ENCODE assay signal across 1 cellular context in the genomic region with DNA sequence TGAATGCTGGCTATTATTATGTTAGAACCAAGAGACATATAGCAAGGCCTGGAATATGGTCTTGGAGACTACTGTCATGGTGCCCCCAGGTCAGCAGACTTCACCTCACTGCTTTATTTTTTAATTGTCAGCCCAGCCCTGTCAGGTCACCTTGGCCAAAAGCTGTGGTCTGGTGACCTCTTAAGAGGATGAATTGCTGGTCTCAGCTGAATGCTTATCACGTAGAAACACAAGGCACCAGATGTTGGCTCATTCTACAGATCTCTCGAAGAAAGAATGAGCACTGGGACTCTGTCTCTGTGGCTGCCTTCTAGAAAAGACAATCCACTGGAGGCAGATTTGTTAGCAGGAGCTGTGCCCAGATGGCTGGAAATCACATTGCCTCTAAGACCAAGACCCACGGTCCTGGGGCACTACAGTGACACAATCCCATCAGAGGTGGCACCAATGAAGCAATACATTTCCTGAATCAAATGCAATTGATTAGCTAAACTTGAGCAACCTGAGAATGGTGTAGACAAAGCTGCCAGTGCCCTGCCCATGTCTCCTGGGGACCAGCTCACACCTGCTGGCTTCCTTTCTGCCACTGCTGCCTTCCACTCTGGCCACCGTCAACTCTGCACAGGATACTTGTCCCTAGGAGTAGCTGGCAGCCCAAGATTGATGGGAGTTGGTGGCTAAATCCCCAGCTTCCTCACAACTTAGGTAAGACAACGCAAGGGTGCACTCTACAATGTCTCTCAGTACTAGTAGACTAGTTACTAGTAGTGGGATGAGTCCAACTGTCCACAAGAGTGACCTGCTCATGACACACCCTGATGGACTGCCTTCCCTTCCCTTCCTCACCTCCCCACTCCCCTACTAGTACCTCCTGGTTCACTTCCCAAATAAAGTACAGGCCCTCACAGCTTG.
TF ChIP-seq lines count a peak whose summit lies in the region.

No MANE protein-coding gene starts in this region.

TF ChIP-seq in K562, 482 proteins besides CTCF, POLR2A, EP300 and RAD21 (continued from another document and continues in another):
- TF ChIP-seq, protein P1, sequence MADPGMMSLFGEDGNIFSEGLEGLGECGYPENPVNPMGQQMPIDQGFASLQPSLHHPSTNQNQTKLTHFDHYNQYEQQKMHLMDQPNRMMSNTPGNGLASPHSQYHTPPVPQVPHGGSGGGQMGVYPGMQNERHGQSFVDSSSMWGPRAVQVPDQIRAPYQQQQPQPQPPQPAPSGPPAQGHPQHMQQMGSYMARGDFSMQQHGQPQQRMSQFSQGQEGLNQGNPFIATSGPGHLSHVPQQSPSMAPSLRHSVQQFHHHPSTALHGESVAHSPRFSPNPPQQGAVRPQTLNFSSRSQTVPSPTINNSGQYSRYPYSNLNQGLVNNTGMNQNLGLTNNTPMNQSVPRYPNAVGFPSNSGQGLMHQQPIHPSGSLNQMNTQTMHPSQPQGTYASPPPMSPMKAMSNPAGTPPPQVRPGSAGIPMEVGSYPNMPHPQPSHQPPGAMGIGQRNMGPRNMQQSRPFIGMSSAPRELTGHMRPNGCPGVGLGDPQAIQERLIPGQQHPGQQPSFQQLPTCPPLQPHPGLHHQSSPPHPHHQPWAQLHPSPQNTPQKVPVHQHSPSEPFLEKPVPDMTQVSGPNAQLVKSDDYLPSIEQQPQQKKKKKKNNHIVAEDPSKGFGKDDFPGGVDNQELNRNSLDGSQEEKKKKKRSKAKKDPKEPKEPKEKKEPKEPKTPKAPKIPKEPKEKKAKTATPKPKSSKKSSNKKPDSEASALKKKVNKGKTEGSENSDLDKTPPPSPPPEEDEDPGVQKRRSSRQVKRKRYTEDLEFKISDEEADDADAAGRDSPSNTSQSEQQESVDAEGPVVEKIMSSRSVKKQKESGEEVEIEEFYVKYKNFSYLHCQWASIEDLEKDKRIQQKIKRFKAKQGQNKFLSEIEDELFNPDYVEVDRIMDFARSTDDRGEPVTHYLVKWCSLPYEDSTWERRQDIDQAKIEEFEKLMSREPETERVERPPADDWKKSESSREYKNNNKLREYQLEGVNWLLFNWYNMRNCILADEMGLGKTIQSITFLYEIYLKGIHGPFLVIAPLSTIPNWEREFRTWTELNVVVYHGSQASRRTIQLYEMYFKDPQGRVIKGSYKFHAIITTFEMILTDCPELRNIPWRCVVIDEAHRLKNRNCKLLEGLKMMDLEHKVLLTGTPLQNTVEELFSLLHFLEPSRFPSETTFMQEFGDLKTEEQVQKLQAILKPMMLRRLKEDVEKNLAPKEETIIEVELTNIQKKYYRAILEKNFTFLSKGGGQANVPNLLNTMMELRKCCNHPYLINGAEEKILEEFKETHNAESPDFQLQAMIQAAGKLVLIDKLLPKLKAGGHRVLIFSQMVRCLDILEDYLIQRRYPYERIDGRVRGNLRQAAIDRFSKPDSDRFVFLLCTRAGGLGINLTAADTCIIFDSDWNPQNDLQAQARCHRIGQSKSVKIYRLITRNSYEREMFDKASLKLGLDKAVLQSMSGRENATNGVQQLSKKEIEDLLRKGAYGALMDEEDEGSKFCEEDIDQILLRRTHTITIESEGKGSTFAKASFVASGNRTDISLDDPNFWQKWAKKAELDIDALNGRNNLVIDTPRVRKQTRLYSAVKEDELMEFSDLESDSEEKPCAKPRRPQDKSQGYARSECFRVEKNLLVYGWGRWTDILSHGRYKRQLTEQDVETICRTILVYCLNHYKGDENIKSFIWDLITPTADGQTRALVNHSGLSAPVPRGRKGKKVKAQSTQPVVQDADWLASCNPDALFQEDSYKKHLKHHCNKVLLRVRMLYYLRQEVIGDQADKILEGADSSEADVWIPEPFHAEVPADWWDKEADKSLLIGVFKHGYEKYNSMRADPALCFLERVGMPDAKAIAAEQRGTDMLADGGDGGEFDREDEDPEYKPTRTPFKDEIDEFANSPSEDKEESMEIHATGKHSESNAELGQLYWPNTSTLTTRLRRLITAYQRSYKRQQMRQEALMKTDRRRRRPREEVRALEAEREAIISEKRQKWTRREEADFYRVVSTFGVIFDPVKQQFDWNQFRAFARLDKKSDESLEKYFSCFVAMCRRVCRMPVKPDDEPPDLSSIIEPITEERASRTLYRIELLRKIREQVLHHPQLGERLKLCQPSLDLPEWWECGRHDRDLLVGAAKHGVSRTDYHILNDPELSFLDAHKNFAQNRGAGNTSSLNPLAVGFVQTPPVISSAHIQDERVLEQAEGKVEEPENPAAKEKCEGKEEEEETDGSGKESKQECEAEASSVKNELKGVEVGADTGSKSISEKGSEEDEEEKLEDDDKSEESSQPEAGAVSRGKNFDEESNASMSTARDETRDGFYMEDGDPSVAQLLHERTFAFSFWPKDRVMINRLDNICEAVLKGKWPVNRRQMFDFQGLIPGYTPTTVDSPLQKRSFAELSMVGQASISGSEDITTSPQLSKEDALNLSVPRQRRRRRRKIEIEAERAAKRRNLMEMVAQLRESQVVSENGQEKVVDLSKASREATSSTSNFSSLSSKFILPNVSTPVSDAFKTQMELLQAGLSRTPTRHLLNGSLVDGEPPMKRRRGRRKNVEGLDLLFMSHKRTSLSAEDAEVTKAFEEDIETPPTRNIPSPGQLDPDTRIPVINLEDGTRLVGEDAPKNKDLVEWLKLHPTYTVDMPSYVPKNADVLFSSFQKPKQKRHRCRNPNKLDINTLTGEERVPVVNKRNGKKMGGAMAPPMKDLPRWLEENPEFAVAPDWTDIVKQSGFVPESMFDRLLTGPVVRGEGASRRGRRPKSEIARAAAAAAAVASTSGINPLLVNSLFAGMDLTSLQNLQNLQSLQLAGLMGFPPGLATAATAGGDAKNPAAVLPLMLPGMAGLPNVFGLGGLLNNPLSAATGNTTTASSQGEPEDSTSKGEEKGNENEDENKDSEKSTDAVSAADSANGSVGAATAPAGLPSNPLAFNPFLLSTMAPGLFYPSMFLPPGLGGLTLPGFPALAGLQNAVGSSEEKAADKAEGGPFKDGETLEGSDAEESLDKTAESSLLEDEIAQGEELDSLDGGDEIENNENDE (IDR thresholded peaks at IDR 0.05; ENCODE audit: low read depth, low read length): no peak
- TF ChIP-seq HNRNPH1 (optimal IDR thresholded peaks at IDR 0.05; ENCODE audit: low read depth, low read length) (no peak), NFE2 (IDR thresholded peaks at IDR 0.05; ENCODE audit: low read depth) (peak; percentile 56; the same call in 1 of the 2 replicates), ETV6 (IDR thresholded peaks at IDR 0.05; ENCODE audit: borderline replicate concordance in 1 of 2, low read depth in 2 of 2, low read length in 1 of 2) (no peak), ETV6 (CRISPR knock-in tag; IDR thresholded peaks at IDR 0.05; ENCODE audit: borderline replicate concordance) (no peak), KLF16 (IDR thresholded peaks at IDR 0.05) (peak; percentile 89), HEY1 (CRISPR knock-in tag; IDR thresholded peaks at IDR 0.05; ENCODE audit: borderline replicate concordance) (no peak), PHF8 (IDR thresholded peaks at IDR 0.05; ENCODE audit: borderline replicate concordance, low read length) (no peak), NELFE (IDR thresholded peaks at IDR 0.05; ENCODE audit: insufficient read depth, insufficient read length) (no peak), KLF10 (CRISPR knock-in tag; IDR thresholded peaks at IDR 0.05) (no peak), NR4A1 (CRISPR knock-in tag; IDR thresholded peaks at IDR 0.05) (no peak), NR4A1 (tag; IDR thresholded peaks at IDR 0.05) (no peak), IRF2 (CRISPR knock-in tag; IDR thresholded peaks at IDR 0.05) (no peak), ZNF41 (CRISPR knock-in tag; conservative IDR thresholded peaks at IDR 0.05) (no peak), CXXC5 (CRISPR knock-in tag; IDR thresholded peaks at IDR 0.05) (peak; percentile 82), RBM14 (IDR thresholded peaks at IDR 0.05; ENCODE audit: borderline replicate concordance, insufficient read depth, low read depth, low read length) (no peak), ZNF253 (CRISPR knock-in tag; conservative IDR thresholded peaks at IDR 0.05) (no peak), ZNF507 (tag; conservative IDR thresholded peaks at IDR 0.05) (no peak), PML (IDR thresholded peaks at IDR 0.05; ENCODE audit: low read length) (peak; percentile 88), POU5F1 (IDR thresholded peaks at IDR 0.05; ENCODE audit: borderline replicate concordance, low read depth, low read length, partially characterized antibody) (no peak), NFIC (IDR thresholded peaks at IDR 0.05) (peak; percentile 79), CBFA2T3 (IDR thresholded peaks at IDR 0.05) (peak; percentile 96), ZFP30 (CRISPR knock-in tag; IDR thresholded peaks at IDR 0.05; ENCODE audit: borderline replicate concordance) (no peak), ETV1 (tag; conservative IDR thresholded peaks at IDR 0.05; ENCODE audit: low read depth) (no peak), KAT2B (IDR thresholded peaks at IDR 0.05; ENCODE audit: low read depth, low read length) (no peak), ZBTB43 (CRISPR knock-in tag; IDR thresholded peaks at IDR 0.05) (no peak), NCOA1 (IDR thresholded peaks at IDR 0.05; ENCODE audit: low read depth) (peak; percentile 62; the same call in 1 of the 2 replicates), HLTF (IDR thresholded peaks at IDR 0.05) (no peak), ZNF3 (CRISPR knock-in tag; IDR thresholded peaks at IDR 0.05) (no peak), ZSCAN29 (IDR thresholded peaks at IDR 0.05) (no peak), ZBTB8A (IDR thresholded peaks at IDR 0.05; ENCODE audit: partially characterized antibody) (no peak), SMAD4 (CRISPR knock-in tag; conservative IDR thresholded peaks at IDR 0.05) (peak; percentile 82)
- TF ChIP-seq, protein P2, sequence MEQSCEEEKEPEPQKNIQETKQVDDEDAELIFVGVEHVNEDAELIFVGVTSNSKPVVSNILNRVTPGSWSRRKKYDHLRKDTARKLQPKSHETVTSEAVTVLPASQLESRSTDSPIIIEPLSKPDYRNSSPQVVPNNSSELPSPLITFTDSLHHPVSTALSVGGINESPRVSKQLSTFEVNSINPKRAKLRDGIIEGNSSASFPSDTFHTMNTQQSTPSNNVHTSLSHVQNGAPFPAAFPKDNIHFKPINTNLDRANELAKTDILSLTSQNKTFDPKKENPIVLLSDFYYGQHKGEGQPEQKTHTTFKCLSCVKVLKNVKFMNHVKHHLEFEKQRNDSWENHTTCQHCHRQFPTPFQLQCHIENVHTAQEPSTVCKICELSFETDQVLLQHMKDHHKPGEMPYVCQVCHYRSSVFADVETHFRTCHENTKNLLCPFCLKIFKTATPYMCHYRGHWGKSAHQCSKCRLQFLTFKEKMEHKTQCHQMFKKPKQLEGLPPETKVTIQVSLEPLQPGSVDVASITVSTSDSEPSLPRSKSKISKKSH (CRISPR knock-in tag; IDR thresholded peaks at IDR 0.05): no peak
- TF ChIP-seq, protein P3, sequence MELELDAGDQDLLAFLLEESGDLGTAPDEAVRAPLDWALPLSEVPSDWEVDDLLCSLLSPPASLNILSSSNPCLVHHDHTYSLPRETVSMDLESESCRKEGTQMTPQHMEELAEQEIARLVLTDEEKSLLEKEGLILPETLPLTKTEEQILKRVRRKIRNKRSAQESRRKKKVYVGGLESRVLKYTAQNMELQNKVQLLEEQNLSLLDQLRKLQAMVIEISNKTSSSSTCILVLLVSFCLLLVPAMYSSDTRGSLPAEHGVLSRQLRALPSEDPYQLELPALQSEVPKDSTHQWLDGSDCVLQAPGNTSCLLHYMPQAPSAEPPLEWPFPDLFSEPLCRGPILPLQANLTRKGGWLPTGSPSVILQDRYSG (tag; conservative IDR thresholded peaks at IDR 0.05; ENCODE audit: low read depth): no peak
- TF ChIP-seq, protein P4, sequence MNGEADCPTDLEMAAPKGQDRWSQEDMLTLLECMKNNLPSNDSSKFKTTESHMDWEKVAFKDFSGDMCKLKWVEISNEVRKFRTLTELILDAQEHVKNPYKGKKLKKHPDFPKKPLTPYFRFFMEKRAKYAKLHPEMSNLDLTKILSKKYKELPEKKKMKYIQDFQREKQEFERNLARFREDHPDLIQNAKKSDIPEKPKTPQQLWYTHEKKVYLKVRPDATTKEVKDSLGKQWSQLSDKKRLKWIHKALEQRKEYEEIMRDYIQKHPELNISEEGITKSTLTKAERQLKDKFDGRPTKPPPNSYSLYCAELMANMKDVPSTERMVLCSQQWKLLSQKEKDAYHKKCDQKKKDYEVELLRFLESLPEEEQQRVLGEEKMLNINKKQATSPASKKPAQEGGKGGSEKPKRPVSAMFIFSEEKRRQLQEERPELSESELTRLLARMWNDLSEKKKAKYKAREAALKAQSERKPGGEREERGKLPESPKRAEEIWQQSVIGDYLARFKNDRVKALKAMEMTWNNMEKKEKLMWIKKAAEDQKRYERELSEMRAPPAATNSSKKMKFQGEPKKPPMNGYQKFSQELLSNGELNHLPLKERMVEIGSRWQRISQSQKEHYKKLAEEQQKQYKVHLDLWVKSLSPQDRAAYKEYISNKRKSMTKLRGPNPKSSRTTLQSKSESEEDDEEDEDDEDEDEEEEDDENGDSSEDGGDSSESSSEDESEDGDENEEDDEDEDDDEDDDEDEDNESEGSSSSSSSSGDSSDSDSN (IDR thresholded peaks at IDR 0.05; ENCODE audit: borderline replicate concordance in 1 of 2, low read depth in 2 of 2, low read length in 2 of 2): no peak
